In genomic region chr1:212034516-212035122, GRCh38 we compare ENCODE assay signal across 8 cellular contexts. TPM values are rescaled to one million over a fixed set of nuclear protein-coding genes. Genes with fewer than 3 reads are reported as not detected.
A peak's percentile ranks its signal among the peaks of the same experiment; 100 is the strongest.
DNase-seq lines count a peak whose midpoint lies in the region; ATAC-seq and TF ChIP-seq lines count a peak whose summit lies in the region.

No MANE protein-coding gene starts in this region.

- peaks cover 59% of the 10 kb centered on the region for H3K4me1 ChIP-seq in Loucy (ENCODE audit: insufficient read depth, low read length, poor library complexity, severe bottlenecking)
- peaks cover 10% of the 10 kb centered on the region for H3K4me1 ChIP-seq in effector memory CD4-positive, alpha-beta T cell (ENCODE audit: control insufficient read depth, insufficient read depth, low read length, poor library complexity, severe bottlenecking)

- no peaks in the 10 kb centered on the region for H3K27me3 Mint-ChIP-seq in natural killer cell (ENCODE audit: low read depth in 2 of 2)

- H3K27me3 ChIP-seq in Loucy (ENCODE audit: insufficient read depth, low read length, poor library complexity, severe bottlenecking) = no peaks in the 10 kb centered on the region
- H3K27me3 ChIP-seq in effector memory CD4-positive, alpha-beta T cell (replicated peaks; ENCODE audit: control insufficient read depth, insufficient read depth, low read length, poor library complexity, severe bottlenecking) = no peaks in the 10 kb centered on the region

- intact Hi-C loops in natural killer cell (cut with micrococcal nuclease) = loop anchor here (1.0 to 5.0 kb wide), 5 partner anchors 22 to 457 kb away; partner anchors contain the start of gene SLC30A1

- peak overlapping the region; percentile 96 for H3K4me3 Mint-ChIP-seq in natural killer cell

- peaks cover 77% of the 10 kb centered on the region for H4K20me1 ChIP-seq in Loucy (ENCODE audit: insufficient read depth, low read length, poor library complexity, severe bottlenecking)

- H3K4me3 ChIP-seq in AG10803 (ENCODE audit: low read length) (peak overlapping the region; percentile 88), Loucy (ENCODE audit: low read length, poor library complexity, severe bottlenecking) (peak overlapping the region; percentile 99)
- peak overlapping the region; percentile 64 for H3K4me3 ChIP-seq in effector memory CD4-positive, alpha-beta T cell (ENCODE audit: insufficient read depth, low read depth, low read length, poor library complexity, severe bottlenecking)

- H3K9me2 ChIP-seq in Loucy (replicated peaks; ENCODE audit: low read depth, low read length) = no peaks in the 10 kb centered on the region

- peak overlapping the region; percentile 66 for H3K27ac ChIP-seq in effector memory CD4-positive, alpha-beta T cell (ENCODE audit: insufficient read depth, low read length, poor library complexity, severe bottlenecking)

- no peaks in the 10 kb centered on the region for H3K9me3 Mint-ChIP-seq in natural killer cell

- peak; percentile 8 for ATAC-seq in GM21367 (IDR thresholded peaks at IDR 0.05; ENCODE audit: unreplicated experiment)
- no peak for ATAC-seq in natural killer cell
- ATAC-seq in HG03039 (IDR thresholded peaks at IDR 0.05; ENCODE audit: unreplicated experiment) = no peak

- peak overlapping the region; percentile 96 for H3K4me2 ChIP-seq in Loucy (ENCODE audit: low read depth, low read length, poor library complexity, severe bottlenecking)

- peaks cover 92% of the 10 kb centered on the region for H3K79me2 ChIP-seq in Loucy (ENCODE audit: insufficient read depth, low read length)

- H3K36me3 Mint-ChIP-seq in natural killer cell = no peaks in the 10 kb centered on the region

- peak overlapping the region; percentile 94 for H3K9ac ChIP-seq in Loucy (ENCODE audit: low read depth, low read length, poor library complexity, severe bottlenecking)

- no peaks in the 10 kb centered on the region for H3K36me3 ChIP-seq in Loucy (ENCODE audit: insufficient read depth, low read length)
- no peaks in the 10 kb centered on the region for H3K36me3 ChIP-seq in effector memory CD4-positive, alpha-beta T cell (ENCODE audit: control insufficient read depth, insufficient read depth, low read length)

- H3K27ac Mint-ChIP-seq in natural killer cell = peak overlapping the region; percentile 94 to 98

- TF ChIP-seq CTCF in AG10803 (conservative IDR thresholded peaks at IDR 0.05; ENCODE audit: low read length) (no peak), Loucy (conservative IDR thresholded peaks at IDR 0.05; ENCODE audit: low read length) (no peak), natural killer cell (IDR thresholded peaks at IDR 0.05) (no peak)

- no peak overlapping the region for H2AFZ ChIP-seq in Loucy (ENCODE audit: low read length)

- H3K4me1 Mint-ChIP-seq in natural killer cell = peaks cover 42 to 52% of the 10 kb centered on the region in 2 donors

- no peaks in the 10 kb centered on the region for H3F3A ChIP-seq in Loucy (ENCODE audit: low read depth)

- DNase-seq in AG10803 (ENCODE audit: low read depth) = no peak
- no peak for DNase-seq in effector memory CD4-positive, alpha-beta T cell
- DNase-seq in natural killer cell = no peak
- no peak for DNase-seq in cortex of kidney (lab: John Stamatoyannopoulos, UW)
- DNase-seq in HuH-7.5 (ENCODE audit: low spot score) = no peak

- no peaks in the 10 kb centered on the region for H3K9me3 ChIP-seq in Loucy (ENCODE audit: insufficient read depth, low read depth, low read length)
- H3K9me3 ChIP-seq in effector memory CD4-positive, alpha-beta T cell (ENCODE audit: control insufficient read depth, low read length) = no peaks in the 10 kb centered on the region

RNA-seq across cellular contexts. Expression of gene INTS7, which starts 0.7 kb away (rescaled TPM):
- total RNA-seq in natural killer cell = 10 to 100 TPM in 2 of 3 donors, 1 to 10 TPM in 1; 10.0 to 20.3 (median 11.0) TPM

RNA-seq across cellular contexts. Expression of gene DTL, which starts 0.9 kb away (rescaled TPM):
- total RNA-seq in natural killer cell = 1 to 10 TPM; 1.1 to 4.0 (median 3.3) TPM
